ENCODE assay signal across 8 cellular contexts in the genomic region with DNA sequence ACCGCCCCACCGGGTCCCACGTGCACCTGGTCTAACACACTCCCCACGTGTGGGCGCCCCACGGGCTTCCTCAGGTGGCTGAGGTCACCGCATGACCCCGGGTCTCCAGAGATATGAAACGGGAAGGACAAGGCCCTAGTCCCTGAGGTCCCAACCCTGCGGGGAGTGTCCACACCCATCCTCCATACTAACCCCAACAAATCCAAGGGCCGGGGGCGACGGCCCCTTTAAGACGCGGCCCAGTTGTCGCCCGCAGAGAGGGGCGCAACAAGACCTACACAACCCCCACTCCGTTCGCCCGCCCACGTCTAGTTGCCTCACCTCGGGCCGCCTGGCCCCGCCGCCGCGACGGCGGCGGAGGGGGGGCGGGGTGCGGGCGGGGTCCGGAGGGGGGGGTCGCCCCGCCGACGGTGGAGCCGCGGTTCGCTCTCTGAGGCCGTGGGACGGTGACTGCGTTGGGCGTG. TPM values are rescaled to one million over a fixed set of nuclear protein-coding genes. Genes with fewer than 3 reads are reported as not detected.
DNase-seq lines count a peak whose midpoint lies in the region; ATAC-seq and TF ChIP-seq lines count a peak whose summit lies in the region.

No MANE protein-coding gene starts in this region.

- no peaks in the 10 kb centered on the region for H3K27me3 Mint-ChIP-seq in activated T-cell treated with anti-CD3 and anti-CD28 coated beads, Interleukin-2, amount 50 U/mL, for 4 hours (ENCODE audit: low read depth)
- H3K27me3 Mint-ChIP-seq in nephron (ENCODE audit: low read depth): no peaks in the 10 kb centered on the region
- H3K27me3 Mint-ChIP-seq in stimulated activated naive CD8-positive, alpha-beta T cell treated with anti-CD3 and anti-CD28 coated beads, Interleukin-15, amount 100 ng/mL, for 72 hours: no peaks in the 10 kb centered on the region

- H3K9ac ChIP-seq in OCI-LY3 (ENCODE audit: low read length): peak overlapping the region; percentile 96

- no peaks in the 10 kb centered on the region for H3K9me3 Mint-ChIP-seq in activated T-cell treated with anti-CD3 and anti-CD28 coated beads, Interleukin-2, amount 50 U/mL, for 4 hours
- no peaks in the 10 kb centered on the region for H3K9me3 Mint-ChIP-seq in nephron
- no peaks in the 10 kb centered on the region for H3K9me3 Mint-ChIP-seq in stimulated activated naive CD8-positive, alpha-beta T cell treated with anti-CD3 and anti-CD28 coated beads, Interleukin-15, amount 100 ng/mL, for 72 hours

- ATAC-seq in GM18511 (IDR thresholded peaks at IDR 0.05; ENCODE audit: unreplicated experiment) (peak; percentile 62), HG03045 (IDR thresholded peaks at IDR 0.05; ENCODE audit: unreplicated experiment) (peak; percentile 45)
- ATAC-seq in activated T-cell treated with anti-CD3 and anti-CD28 coated beads, Interleukin-2, amount 50 U/mL, for 4 hours: peak; percentile 67 to 74
- peak; percentile 75 for ATAC-seq in stimulated activated naive CD8-positive, alpha-beta T cell treated with anti-CD3 and anti-CD28 coated beads, Interleukin-15, amount 100 ng/mL, for 72 hours

- no peaks in the 10 kb centered on the region for H3K9me3 ChIP-seq in OCI-LY3 (ENCODE audit: insufficient read depth, low read length)

- peak overlapping the region; percentile 94 for H3K4me3 Mint-ChIP-seq in activated T-cell treated with anti-CD3 and anti-CD28 coated beads, Interleukin-2, amount 50 U/mL, for 4 hours
- H3K4me3 Mint-ChIP-seq in nephron: peak overlapping the region; percentile 89 to 100 (median 96)
- H3K4me3 Mint-ChIP-seq in stimulated activated naive CD8-positive, alpha-beta T cell treated with anti-CD3 and anti-CD28 coated beads, Interleukin-15, amount 100 ng/mL, for 72 hours: peak overlapping the region; percentile 98 to 100

- peak overlapping the region; percentile 94 for H3K27ac ChIP-seq in 22Rv1
- H3K27ac ChIP-seq in OCI-LY3 (ENCODE audit: low read length): peak overlapping the region; percentile 86

- peaks cover 8% of the 10 kb centered on the region for H3K4me1 ChIP-seq in OCI-LY3 (ENCODE audit: low read length)

- peak; percentile 79 for DNase-seq in activated T-cell treated with anti-CD3 and anti-CD28 coated beads, Interleukin-2, amount 50 U/mL, for 4 hours
- DNase-seq in fibroblast of gingiva (ENCODE audit: low read depth): peak; percentile 57
- peak in 1 of 2 donors; percentile 73 for DNase-seq in stimulated activated naive CD8-positive, alpha-beta T cell treated with anti-CD3 and anti-CD28 coated beads, Interleukin-15, amount 100 ng/mL, for 72 hours

- H3K4me2 ChIP-seq in OCI-LY3 (ENCODE audit: low read length): peak overlapping the region; percentile 86

- peak overlapping the region; percentile 87 for H2AFZ ChIP-seq in OCI-LY3 (ENCODE audit: low read depth, low read length)

- H3K4me3 ChIP-seq in OCI-LY3 (ENCODE audit: low read length): peak overlapping the region; percentile 91

- TF ChIP-seq CTCF in 22Rv1 (IDR thresholded peaks at IDR 0.05) (no peak), OCI-LY3 (IDR thresholded peaks at IDR 0.05; ENCODE audit: low read depth, low read length) (no peak), nephron (IDR thresholded peaks at IDR 0.05; ENCODE audit: unreplicated experiment in 3 of 3) (no peak)

- H3K4me1 Mint-ChIP-seq in activated T-cell treated with anti-CD3 and anti-CD28 coated beads, Interleukin-2, amount 50 U/mL, for 4 hours (ENCODE audit: low read depth): peaks cover 18% of the 10 kb centered on the region
- H3K4me1 Mint-ChIP-seq in nephron: peaks cover 21% of the 10 kb centered on the region
- peaks cover 28% of the 10 kb centered on the region for H3K4me1 Mint-ChIP-seq in stimulated activated naive CD8-positive, alpha-beta T cell treated with anti-CD3 and anti-CD28 coated beads, Interleukin-15, amount 100 ng/mL, for 72 hours

- no peaks in the 10 kb centered on the region for H3K27me3 ChIP-seq in OCI-LY3 (ENCODE audit: low read depth, low read length)

- peak overlapping the region; percentile 97 to 99 (median 98) for H3K27ac Mint-ChIP-seq in nephron
- H3K27ac Mint-ChIP-seq in stimulated activated naive CD8-positive, alpha-beta T cell treated with anti-CD3 and anti-CD28 coated beads, Interleukin-15, amount 100 ng/mL, for 72 hours: peak overlapping the region; percentile 100

- H3K36me3 ChIP-seq in OCI-LY3 (replicated peaks; ENCODE audit: low read depth, low read length): peaks cover 11% of the 10 kb centered on the region

- H4K20me1 ChIP-seq in OCI-LY3 (ENCODE audit: insufficient read depth, low read length): no peaks in the 10 kb centered on the region

- peaks cover 6% of the 10 kb centered on the region for H3K36me3 Mint-ChIP-seq in activated T-cell treated with anti-CD3 and anti-CD28 coated beads, Interleukin-2, amount 50 U/mL, for 4 hours (ENCODE audit: insufficient read depth)
- H3K36me3 Mint-ChIP-seq in nephron (ENCODE audit: low read depth): peaks cover 6% of the 10 kb centered on the region

- H3K79me2 ChIP-seq in OCI-LY3 (ENCODE audit: low read length): peaks cover 57% of the 10 kb centered on the region

RNA-seq across cellular contexts. Expression of a gene that starts 0.4 kb away (rescaled TPM):
- 10 to 100 TPM; 39.2 to 42.0 (median 40.5) TPM for total RNA-seq in activated T-cell treated with anti-CD3 and anti-CD28 coated beads, Interleukin-2, amount 50 U/mL, for 4 hours
